Comparison of ENCODE assay signal across 1 cellular context in the genomic region with DNA sequence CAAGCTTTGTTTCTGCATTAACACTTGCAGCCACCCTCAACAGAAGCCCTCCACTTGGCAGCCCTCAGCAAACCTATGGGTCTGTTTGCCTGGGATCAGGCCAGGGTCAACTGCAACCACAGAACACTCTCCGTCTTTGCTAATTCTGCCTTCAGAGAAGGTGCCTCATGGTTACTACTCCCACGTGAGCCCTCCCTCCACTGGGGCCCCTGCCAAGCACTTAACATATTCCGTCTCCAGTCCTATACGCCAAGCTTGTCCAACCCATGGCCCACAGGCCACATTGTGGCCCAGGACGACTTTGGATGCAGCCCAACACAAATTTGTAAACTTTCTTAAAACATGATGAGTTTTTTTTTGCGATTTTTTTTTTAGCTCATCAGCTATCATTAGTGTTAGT.
TF ChIP-seq lines count a peak whose summit lies in the region.

No MANE protein-coding gene starts in this region.

TF ChIP-seq in HepG2, 621 proteins besides CTCF, POLR2A, EP300 and RAD21 (continued from another document):
- no peak for TF ChIP-seq TMF1 (CRISPR knock-in tag; IDR thresholded peaks at IDR 0.05; ENCODE audit: low read depth)
